Comparison of ENCODE assay signal across 13 cellular contexts in the genomic region with DNA sequence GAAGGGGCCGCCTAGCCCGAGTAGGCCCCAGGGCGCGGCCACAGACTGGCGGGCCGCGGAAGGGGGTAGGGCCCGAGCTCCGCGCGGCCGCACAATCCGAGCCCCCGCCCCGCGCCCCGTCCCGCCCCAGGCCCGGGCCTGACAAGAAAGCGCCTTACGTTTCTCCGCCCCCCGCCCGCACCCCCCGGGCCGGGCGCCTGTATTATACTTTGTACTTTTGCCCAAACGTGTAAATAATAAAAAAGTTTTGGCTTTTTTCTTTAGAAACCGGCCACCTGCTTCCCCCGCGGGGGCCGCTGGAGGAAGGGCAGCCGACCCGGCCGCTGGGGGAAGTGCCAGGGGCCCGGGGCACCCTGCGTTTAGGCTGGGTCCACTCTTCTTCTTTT. TPM values are rescaled to one million over a fixed set of nuclear protein-coding genes. Genes with fewer than 3 reads are reported as not detected.
DNase-seq lines count a peak whose midpoint lies in the region; ATAC-seq and TF ChIP-seq lines count a peak whose summit lies in the region.
"Had no signal": no experiment of that assay in that cellular context is flagged by ENCODE, and none has a peak within 500 bp of the region (broad histone marks: within the 10 kb centered on the region; RNA-seq: fewer than 3 reads in every experiment).

No MANE protein-coding gene starts in this region.

- peak overlapping the region; percentile 46 for H3K4me2 ChIP-seq in trophoblast cell (ENCODE audit: low read length)

- no peak overlapping the region for H2BK5ac ChIP-seq in trophoblast cell (ENCODE audit: low read depth, low read length, poor library complexity)

- peak overlapping the region; percentile 47 to 60 for H3K4me3 Mint-ChIP-seq in effector memory CD8-positive, alpha-beta T cell

- H3K9me3 Mint-ChIP-seq in effector memory CD8-positive, alpha-beta T cell: peaks cover 0 to 2% of the 10 kb centered on the region in 2 donors

- no peak overlapping the region for H3K4ac ChIP-seq in trophoblast cell (ENCODE audit: low read depth, low read length)

- H3K27me3 Mint-ChIP-seq in effector memory CD8-positive, alpha-beta T cell: peaks cover 41 to 82% of the 10 kb centered on the region in 2 donors

- H3K27me3 ChIP-seq in ACC112 (ENCODE audit: insufficient read depth, low read length) (peaks cover 97% of the 10 kb centered on the region), H7 (ENCODE audit: control insufficient read depth, insufficient read depth, low read length) (peaks cover 100% of the 10 kb centered on the region), trophoblast cell (ENCODE audit: insufficient read depth, low read length) (peaks cover 93% of the 10 kb centered on the region)

- H3K23ac ChIP-seq in trophoblast cell (ENCODE audit: low read length): no peak overlapping the region

- no peak overlapping the region for H4K91ac ChIP-seq in trophoblast cell (ENCODE audit: low read depth, low read length)

- no peaks in the 10 kb centered on the region for H3K36me3 ChIP-seq in ACC112 (ENCODE audit: insufficient read depth, low read length)
- H3K36me3 ChIP-seq in H7 (replicated peaks; ENCODE audit: control insufficient read depth, insufficient read depth, low read length): no peaks in the 10 kb centered on the region
- H3K36me3 ChIP-seq in trophoblast cell (ENCODE audit: control insufficient read depth in 1 of 2, insufficient read depth in 2 of 2, low read length in 2 of 2): no peaks in the 10 kb centered on the region
- H3K36me3 ChIP-seq: left lung had no signal

- H3K9ac ChIP-seq in trophoblast cell (ENCODE audit: low read length): no peak overlapping the region

- no peak overlapping the region for H2BK120ac ChIP-seq in trophoblast cell (ENCODE audit: insufficient read depth, low read length, poor library complexity)

- H3K4me1 Mint-ChIP-seq in effector memory CD8-positive, alpha-beta T cell (ENCODE audit: low read depth in 2 of 2): peaks cover 20 to 27% of the 10 kb centered on the region in 2 donors

- H3K36me3 Mint-ChIP-seq in effector memory CD8-positive, alpha-beta T cell (ENCODE audit: insufficient read depth): peaks cover 8% of the 10 kb centered on the region

- WGBS in trophoblast cell (ENCODE audit: extremely low coverage, insufficient coverage, insufficient read length): no CpG with 5 or more reads among the region's 37 CpGs

- H3K27ac Mint-ChIP-seq in effector memory CD8-positive, alpha-beta T cell: no peak overlapping the region

- H3K79me2 ChIP-seq in ACC112 (ENCODE audit: control insufficient read depth, insufficient read depth, low read length, unreplicated experiment) (no peaks in the 10 kb centered on the region), trophoblast cell (ENCODE audit: control insufficient read depth, insufficient read depth, low read length, poor library complexity) (no peaks in the 10 kb centered on the region)

- H3K4me1 ChIP-seq in ACC112 (ENCODE audit: control insufficient read depth, insufficient read depth, low read length, unreplicated experiment) (peaks cover 3% of the 10 kb centered on the region), trophoblast cell (ENCODE audit: control insufficient read depth in 1 of 2, insufficient read depth in 2 of 2, low read length in 2 of 2) (peaks cover 23 to 30% of the 10 kb centered on the region in 2 experiments)

- H3K27ac ChIP-seq in ACC112 (ENCODE audit: low read depth, low read length) (no peak overlapping the region), trophoblast cell (ENCODE audit: low read depth, low read length) (no peak overlapping the region)
- H3K27ac ChIP-seq: left lung had no signal

- ATAC-seq in effector memory CD8-positive, alpha-beta T cell (replicated peaks): no peak
- ATAC-seq in HG02884 (IDR thresholded peaks at IDR 0.05; ENCODE audit: unreplicated experiment): no peak
- ATAC-seq: K562 had no signal

- no peak overlapping the region for H3K14ac ChIP-seq in trophoblast cell (ENCODE audit: low read length)

- no peak overlapping the region for H3K18ac ChIP-seq in trophoblast cell (ENCODE audit: low read length)

- H4K12ac ChIP-seq in trophoblast cell (ENCODE audit: low read depth, low read length): no peak overlapping the region

- H3K79me1 ChIP-seq in trophoblast cell (ENCODE audit: low read length): no peaks in the 10 kb centered on the region

- no peak overlapping the region for H2BK12ac ChIP-seq in trophoblast cell (ENCODE audit: low read length)

- DNase-seq in H7 (peak; percentile 80), trophoblast cell (no peak), NCI-H2227 treated with DMSO at 0.1 percent for 48 hours (lab: John Stamatoyannopoulos, UW) (no peak), NCI-H510A (lab: John Stamatoyannopoulos, UW) (no peak), GM13976 (ENCODE audit: low spot score) (no peak)
- DNase-seq in effector memory CD8-positive, alpha-beta T cell: no peak
- DNase-seq: NCI-H1092 treated with DMSO at 0.1 percent for 48 hours had no signal

- peaks cover 9% of the 10 kb centered on the region for H3K9me3 ChIP-seq in trophoblast cell (ENCODE audit: insufficient read depth, low read depth, low read length)
- H3K9me3 ChIP-seq: left lung had no signal

- H2AFZ ChIP-seq in ACC112 (ENCODE audit: low read length, unreplicated experiment) (no peak overlapping the region), trophoblast cell (ENCODE audit: insufficient read depth, low read length, poor library complexity) (no peak overlapping the region)

- H3K4me3 ChIP-seq in ACC112 (ENCODE audit: low read depth, low read length): peak overlapping the region; percentile 31; the same call in 1 of the 2 replicates
- H3K4me3 ChIP-seq in H7 (ENCODE audit: insufficient read depth, low read depth, low read length): no peak overlapping the region; the same call in 1 of the 2 replicates
- H3K4me3 ChIP-seq in trophoblast cell (ENCODE audit: low read depth, low read length): peak overlapping the region; percentile 48
- H3K4me3 ChIP-seq: K562 had no signal

- no peak overlapping the region for H2AK5ac ChIP-seq in trophoblast cell (ENCODE audit: low read length)

- TF ChIP-seq CTCF in GM13976 (IDR thresholded peaks at IDR 0.05; ENCODE audit: borderline replicate concordance, control extremely low read depth, extremely low read depth, insufficient read depth, missing control alignments): no peak

- in situ Hi-C loops in GM13976 (cut with MboI; ENCODE audit: low sequenced_read_pairs, unreplicated experiment): no loop called here

- no peak overlapping the region for H4K8ac ChIP-seq in trophoblast cell (ENCODE audit: low read depth, low read length)

RNA-seq across cellular contexts. Expression of a gene that starts 2.6 kb away (rescaled TPM):
- total RNA-seq in H7 (2014; rRNA removed; shearing (Covaris generic)): not detected in 2 replicates
- not detected in 2 replicates for polyA plus RNA-seq in trophoblast cell (2013)
- total RNA-seq: K562, left lung, myocyte, pulmonary artery endothelial cell had no signal
- polyA plus RNA-seq: K562 had no signal
